ENCODE assay signal across 28 cellular contexts in the genomic region with DNA sequence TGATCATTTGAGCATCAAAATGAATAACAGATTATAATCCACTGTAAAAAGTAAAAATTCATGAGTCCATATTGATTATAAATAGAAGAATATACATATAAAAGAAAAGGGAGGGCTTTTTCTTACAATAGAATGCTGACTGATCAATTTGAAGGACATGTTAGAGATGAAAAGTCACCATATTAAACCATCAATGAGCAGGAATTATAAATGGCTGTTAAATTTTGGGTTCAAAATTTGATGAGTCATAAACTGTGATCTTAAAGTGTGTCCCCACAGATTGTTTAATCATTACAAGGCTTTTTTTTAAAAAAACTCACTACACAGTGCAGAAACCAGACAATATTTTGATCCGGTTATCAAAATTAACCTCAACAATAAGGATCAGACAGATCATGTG.
"Had no signal": no experiment of that assay in that cellular context is flagged by ENCODE, and none has a peak within 500 bp of the region (broad histone marks: within the 10 kb centered on the region; RNA-seq: fewer than 3 reads in every experiment).

No MANE protein-coding gene starts in this region.

- H3K27ac ChIP-seq: colonic mucosa, coronary artery, dorsolateral prefrontal cortex, epithelial cell of prostate, esophagus muscularis mucosa, esophagus squamous epithelium, foreskin keratinocyte, gastrocnemius medialis, gastroesophageal sphincter, heart left ventricle, heart right ventricle, hepatocyte had no signal

- H3K27me3 ChIP-seq: colonic mucosa, dorsolateral prefrontal cortex, esophagus muscularis mucosa, esophagus squamous epithelium, gastrocnemius medialis, gastroesophageal sphincter, heart left ventricle, heart right ventricle, hepatocyte had no signal

- ATAC-seq: effector memory CD8-positive, alpha-beta T cell; esophagus mucosa; foreskin keratinocyte; gastrocnemius medialis; gastroesophageal sphincter; heart left ventricle; heart right ventricle had no signal

- H2AFZ ChIP-seq: hepatocyte had no signal

- H3K36me3 ChIP-seq: colonic mucosa, esophagus muscularis mucosa, esophagus squamous epithelium, gastrocnemius medialis, gastroesophageal sphincter, heart left ventricle, heart right ventricle had no signal

- DNase-seq: colonic mucosa; cortex of kidney; dermis blood vessel endothelial cell; dorsolateral prefrontal cortex; effector CD4-positive, alpha-beta T cell; effector CD8-positive, alpha-beta T cell; effector memory CD4-positive, alpha-beta T cell; effector memory CD8-positive, alpha-beta T cell; endodermal cell; erythroblast; esophagus squamous epithelium; foreskin fibroblast; foreskin keratinocyte; foreskin melanocyte; gastrocnemius medialis; glutamatergic neuron; head of caudate nucleus; heart left ventricle; heart right ventricle had no signal

- H3K4me2 ChIP-seq: hepatocyte had no signal

- H3K27ac Mint-ChIP-seq: dendritic cell treated with granulocyte-macrophage colony-stimulating factor and Interleukin-4, amounts not matched to agents 40 ng/mL and 50 ng/mL, for 4 days; effector memory CD8-positive, alpha-beta T cell; endodermal cell had no signal

- H3K4me3 ChIP-seq: colonic mucosa, coronary artery, dorsolateral prefrontal cortex, esophagus muscularis mucosa, esophagus squamous epithelium, gastrocnemius medialis, gastroesophageal sphincter, heart left ventricle, heart right ventricle, hepatocyte had no signal

- H3K4me1 ChIP-seq: colonic mucosa, esophagus muscularis mucosa, esophagus squamous epithelium, foreskin keratinocyte, gastrocnemius medialis, gastroesophageal sphincter, heart left ventricle, heart right ventricle had no signal

- H3K4me1 Mint-ChIP-seq: endodermal cell had no signal

- FAIRE-seq: endometrium, endothelial cell of umbilical vein had no signal

- H3K79me2 ChIP-seq: hepatocyte had no signal

- H3K4me3 Mint-ChIP-seq: dendritic cell treated with granulocyte-macrophage colony-stimulating factor and Interleukin-4, amounts not matched to agents 40 ng/mL and 50 ng/mL, for 4 days; effector memory CD8-positive, alpha-beta T cell; endodermal cell had no signal

- H3K27me3 Mint-ChIP-seq: dendritic cell treated with granulocyte-macrophage colony-stimulating factor and Interleukin-4, amounts not matched to agents 40 ng/mL and 50 ng/mL, for 4 days; effector memory CD8-positive, alpha-beta T cell had no signal

- H3K9me3 ChIP-seq: colonic mucosa, gastrocnemius medialis had no signal
